Comparison of ENCODE assay signal across 28 cellular contexts in the genomic region with DNA sequence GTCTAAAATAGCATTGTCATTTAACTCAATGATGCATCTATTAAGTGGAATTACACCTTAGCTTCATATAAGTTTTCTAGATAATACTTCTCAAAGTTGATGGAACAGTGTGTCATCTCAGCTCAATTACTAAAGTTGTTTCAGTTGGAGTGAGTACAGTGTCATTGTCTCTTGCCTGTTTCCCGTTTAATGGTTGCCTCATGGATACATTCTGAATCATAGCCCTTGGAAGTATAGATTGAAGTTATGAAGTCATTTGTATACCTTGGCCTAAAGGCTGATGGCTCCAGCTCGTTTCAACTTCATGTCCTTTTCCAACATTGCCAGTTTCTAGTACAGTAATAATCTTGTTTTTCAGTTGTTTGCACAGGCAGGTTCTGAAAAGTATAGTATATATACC.
DNase-seq lines count a peak whose midpoint lies in the region; ATAC-seq, FAIRE-seq and TF ChIP-seq lines count a peak whose summit lies in the region.
"Had no signal": no experiment of that assay in that cellular context is flagged by ENCODE, and none has a peak within 500 bp of the region (broad histone marks: within the 10 kb centered on the region; RNA-seq: fewer than 3 reads in every experiment).

No MANE protein-coding gene starts in this region.

- 43% methylated on average over 2 of the region's 2 CpGs for WGBS in mammary epithelial cell (ENCODE audit: low coverage, missing lambda C conversion rate)
- WGBS in suprapubic skin: 48% methylated on average over 2 of the region's 2 CpGs
- WGBS in hepatocyte (ENCODE audit: low lambda C conversion rate, missing lambda C conversion rate): 61% methylated on average over 2 of the region's 2 CpGs

- POLR2A ChIA-PET in AG04450 (lab: Yijun Ruan, JAX): no interaction called here

- H3K27me3 ChIP-seq in AG04450 (ENCODE audit: control insufficient read depth, insufficient read depth, low read length) (no peaks in the 10 kb centered on the region), mammary epithelial cell (ENCODE audit: insufficient read depth, low read length) (no peaks in the 10 kb centered on the region), suprapubic skin (no peaks in the 10 kb centered on the region), hepatocyte (no peaks in the 10 kb centered on the region)
- H3K27me3 ChIP-seq: spleen, tibial artery had no signal

- DNase-seq in AG04450 (ENCODE audit: low read depth, low spot score) (peak; percentile 18), HTR-8/SVneo (ENCODE audit: insufficient read length, low spot score) (no peak), mammary epithelial cell (peak; percentile 68), foreskin fibroblast (peak; percentile 35 to 68), suprapubic skin (ENCODE audit: low spot score in 2 of 2) (no peak), hepatocyte (ENCODE audit: low spot score) (no peak), H4 (ENCODE audit: low spot score) (no peak)
- DNase-seq: activated CD8-positive, alpha-beta T cell treated with anti-CD3 and anti-CD28 coated beads for 36 hours; activated gamma-delta T cell treated with Interleukin-2 at 50 U/mL for 16 hours; COR-L47; DMS79 treated with DMSO at 0.1 percent for 48 hours; H9; kidney glomerular epithelial cell; NCI-H1048; NCI-H187 treated with DMSO at 0.1 percent for 48 hours; NCI-H774; occipital lobe; OCI-M1; SHP77 treated with DMSO at 0.1 percent for 48 hours; spleen; stimulated activated CD4-positive, alpha-beta T cell treated with anti-CD3 and anti-CD28 coated beads, Interleukin-4, amount 100 ng/mL, for 24 hours; stimulated activated naive CD8-positive, alpha-beta T cell treated with anti-CD3 and anti-CD28 coated beads, Interleukin-15, Interleukin-2, amounts not matched to agents 100 U/mL and 50 U/mL, for 24 hours; SW 1271; tibial artery had no signal

- no peak for ATAC-seq in GM18511 (IDR thresholded peaks at IDR 0.05; ENCODE audit: unreplicated experiment)
- ATAC-seq: activated CD4-positive, CD25-positive, alpha-beta regulatory T cell treated with anti-CD3 and anti-CD28 coated beads, Interleukin-2, amount 50 U/mL, for 24 hours; activated CD8-positive, alpha-beta T cell treated with anti-CD3 and anti-CD28 coated beads for 36 hours; stimulated activated naive CD8-positive, alpha-beta T cell treated with anti-CD3 and anti-CD28 coated beads, Interleukin-15, Interleukin-2, amounts not matched to agents 100 U/mL and 50 U/mL, for 24 hours had no signal

- TF ChIP-seq POLR2A in suprapubic skin (IDR thresholded peaks at IDR 0.05): no peak

- H2AFZ ChIP-seq in mammary epithelial cell (ENCODE audit: low read depth, low read length): no peak overlapping the region
- H2AFZ ChIP-seq in hepatocyte: no peak overlapping the region

- peaks cover 21% of the 10 kb centered on the region for H3K79me2 ChIP-seq in mammary epithelial cell (ENCODE audit: insufficient read depth, low read length)
- H3K79me2 ChIP-seq in hepatocyte: peaks cover 44% of the 10 kb centered on the region

- no TSS peak for BruUV-seq in mammary epithelial cell (replicated peaks; lab: Mats Ljungman, UMichigan)

- H3K9me2 ChIP-seq in hepatocyte (replicated peaks; ENCODE audit: insufficient read depth): no peaks in the 10 kb centered on the region

- H4K20me1 ChIP-seq in mammary epithelial cell (ENCODE audit: insufficient read depth, low read length) (no peaks in the 10 kb centered on the region), hepatocyte (ENCODE audit: insufficient read depth, poor library complexity, severe bottlenecking) (no peaks in the 10 kb centered on the region)

- dilution Hi-C loops in mammary epithelial cell (cut with HindIII; ENCODE audit: low sequenced_read_pairs): no loop called here

- intact Hi-C loops in mammary epithelial cell (cut with micrococcal nuclease): no loop called here

- H3K9me3 ChIP-seq in AG04450 (ENCODE audit: control insufficient read depth, insufficient read depth, low read length) (no peaks in the 10 kb centered on the region; the same call in 1 of the 2 replicates), mammary epithelial cell (replicated peaks; ENCODE audit: insufficient read depth, low read length) (no peaks in the 10 kb centered on the region), suprapubic skin (no peaks in the 10 kb centered on the region), hepatocyte (ENCODE audit: low read depth) (no peaks in the 10 kb centered on the region)
- H3K9me3 ChIP-seq: spleen, tibial artery had no signal

- no peak overlapping the region for H3K4me3 ChIP-seq in AG04450 (ENCODE audit: low read depth, low read length)
- H3K4me3 ChIP-seq in mammary epithelial cell (replicated peaks in 1 of 3; ENCODE audit: insufficient read depth in 1 of 3, low read depth in 2 of 3, low read length in 3 of 3): no peak overlapping the region
- H3K4me3 ChIP-seq in foreskin fibroblast (ENCODE audit: low read depth in 1 of 2, low read length in 2 of 2): no peak overlapping the region
- H3K4me3 ChIP-seq in suprapubic skin: no peak overlapping the region
- H3K4me3 ChIP-seq in hepatocyte: no peak overlapping the region
- H3K4me3 ChIP-seq: spleen, tibial artery had no signal

- H3K4me1 ChIP-seq in mammary epithelial cell (ENCODE audit: insufficient read depth, low read length): peaks cover under 1% of the 10 kb centered on the region
- peaks cover 4% of the 10 kb centered on the region for H3K4me1 ChIP-seq in suprapubic skin
- no peaks in the 10 kb centered on the region for H3K4me1 ChIP-seq in hepatocyte (ENCODE audit: insufficient read depth)
- H3K4me1 ChIP-seq: spleen, tibial artery had no signal

- CTCF ChIA-PET in AG04450 (lab: Charles Lee) (interaction anchor here (0.6 to 1.6 kb wide), 4 partner anchors 15 to 458 kb away, joined by 4 to 6 read pairs (median 5); no protein-coding TSS in a partner anchor), mammary epithelial cell (lab: Charles Lee; ENCODE audit: low non-redundant PET) (no interaction called here)

- no peak for TF ChIP-seq CTCF in AG04450 (IDR thresholded peaks at IDR 0.05; ENCODE audit: low read depth, low read length)
- TF ChIP-seq CTCF in mammary epithelial cell (conservative IDR thresholded peaks at IDR 0.05 in 1 of 2, IDR thresholded peaks at IDR 0.05 in 1 of 2; ENCODE audit: extremely low read depth in 1 of 2, insufficient read depth in 1 of 2, low read depth in 1 of 2, low read length in 2 of 2): no peak
- TF ChIP-seq CTCF in foreskin fibroblast (IDR thresholded peaks at IDR 0.05; ENCODE audit: low read depth, low read length): no peak
- TF ChIP-seq CTCF in suprapubic skin (IDR thresholded peaks at IDR 0.05): no peak
- no peak for TF ChIP-seq CTCF in hepatocyte (IDR thresholded peaks at IDR 0.05; ENCODE audit: poor library complexity)

- H3K27ac ChIP-seq in AG04450 (ENCODE audit: low read depth, low read length) (no peak overlapping the region), mammary epithelial cell (ENCODE audit: insufficient read depth, low read depth, low read length) (no peak overlapping the region), suprapubic skin (no peak overlapping the region), hepatocyte (no peak overlapping the region)
- H3K27ac ChIP-seq: KMS-11, spleen, tibial artery had no signal

- no peak overlapping the region for H3K9ac ChIP-seq in mammary epithelial cell (ENCODE audit: insufficient read depth, low read length)
- H3K9ac ChIP-seq: KMS-11 had no signal

- H3K4me2 ChIP-seq in mammary epithelial cell (ENCODE audit: insufficient read depth, low read depth, low read length) (no peak overlapping the region), hepatocyte (no peak overlapping the region)
- H3K4me2 ChIP-seq: KMS-11 had no signal

- no peak for TF ChIP-seq EP300 in suprapubic skin (IDR thresholded peaks at IDR 0.05)

- FAIRE-seq in HTR-8/SVneo (lab: Jason Lieb, UNC): peak; percentile 4
- FAIRE-seq: A204.1 had no signal

- peaks cover 2% of the 10 kb centered on the region for H3K36me3 ChIP-seq in mammary epithelial cell (ENCODE audit: insufficient read depth, low read length)
- H3K36me3 ChIP-seq in suprapubic skin: no peaks in the 10 kb centered on the region
- H3K36me3 ChIP-seq in hepatocyte (replicated peaks; ENCODE audit: insufficient read depth, low read depth): no peaks in the 10 kb centered on the region
- H3K36me3 ChIP-seq: spleen, tibial artery had no signal

- in situ Hi-C loops in mammary epithelial cell (cut with MboI; ENCODE audit: low sequenced_read_pairs in 2 of 2): no loop called here

Comparison
In these comparisons a context has a peak if more than half of its experiments do, and no peak if none do; other contexts are left out.
1. DNase-seq: peak in AG04450 (single experiment), mammary epithelial cell (single experiment) and foreskin fibroblast (2 of 2); none in HTR-8/SVneo (single experiment), suprapubic skin (0 of 2), hepatocyte (single experiment) and H4 (single experiment).